In genomic region chrX:143517375-143517774, GRCh38 we compare ENCODE assay signal across 5 cellular contexts. TPM values are rescaled to one million over a fixed set of nuclear protein-coding genes. Genes with fewer than 3 reads are reported as not detected.
"Had no signal": no experiment of that assay in that cellular context is flagged by ENCODE, and none has a peak within 500 bp of the region (broad histone marks: within the 10 kb centered on the region; RNA-seq: fewer than 3 reads in every experiment).

Gene SPANXN3 (minus strand): TSS chrX:143517475. CDS start chrX:143517391, 84 bp downstream.

RNA-seq across cellular contexts. Expression of gene SPANXN3, which starts in this region (rescaled TPM):
- total RNA-seq: HepG2, HT-29, IMR-90, K562 had no signal
- polyA plus RNA-seq: HepG2, IgD-negative memory B cell, IMR-90, K562 had no signal
